Comparison of ENCODE assay signal across 18 cellular contexts in the genomic region with DNA sequence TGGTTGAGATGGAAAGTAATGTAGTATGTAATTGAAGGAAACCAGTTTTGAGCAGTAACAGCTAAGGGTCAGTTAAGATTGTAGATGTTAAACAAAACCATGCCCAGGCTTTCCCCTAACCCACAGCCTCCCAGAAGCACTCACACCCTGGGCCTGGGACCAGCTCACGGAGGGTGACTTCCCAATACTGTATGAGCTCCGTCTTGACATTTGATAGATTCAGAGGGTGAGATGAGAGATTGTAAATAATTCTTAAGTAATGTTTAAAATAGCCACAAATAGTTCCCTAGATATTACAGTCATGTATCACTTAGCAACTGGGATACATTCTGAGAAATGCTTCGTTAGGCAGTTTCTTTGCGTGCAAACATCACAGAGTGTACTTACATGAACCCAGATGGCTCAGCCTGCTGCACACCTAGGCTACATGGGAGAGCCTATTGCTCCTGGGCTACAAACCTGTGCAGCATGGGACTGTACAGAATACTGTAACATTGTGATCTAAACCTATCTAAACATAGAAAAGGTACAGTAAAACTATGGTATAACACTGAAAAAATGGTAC.
DNase-seq lines count a peak whose midpoint lies in the region; ATAC-seq, FAIRE-seq and TF ChIP-seq lines count a peak whose summit lies in the region.
"Had no signal": no experiment of that assay in that cellular context is flagged by ENCODE, and none has a peak within 500 bp of the region (broad histone marks: within the 10 kb centered on the region; RNA-seq: fewer than 3 reads in every experiment).

No MANE protein-coding gene starts in this region.

- H3K27me3 ChIP-seq in bronchial epithelial cell (ENCODE audit: control insufficient read depth, insufficient read depth, low read length) (no peaks in the 10 kb centered on the region), parathyroid adenoma (ENCODE audit: control insufficient read depth, insufficient read depth, low read length) (no peaks in the 10 kb centered on the region)
- H3K27me3 ChIP-seq: BLaER1 treated with 17β-estradiol and CSF1 and Interleukin-3, amounts not matched to agents 10 nM and 100 nM had no signal

- H3K4me3 ChIP-seq in bronchial epithelial cell (ENCODE audit: low read depth, low read length) (no peak overlapping the region), parathyroid adenoma (ENCODE audit: low read depth, low read length) (no peak overlapping the region)
- H3K4me3 ChIP-seq: BLaER1 treated with 17β-estradiol and CSF1 and Interleukin-3, amounts not matched to agents 10 nM and 100 nM; GM12878; GM23338; HAP-1 had no signal

- H3K4me1 ChIP-seq in parathyroid adenoma, result no peaks in the 10 kb centered on the region
- H3K4me1 ChIP-seq: HAP-1 had no signal

- H3K79me2 ChIP-seq in parathyroid adenoma, result no peaks in the 10 kb centered on the region

- DNase-seq in DMS 273 (lab: John Stamatoyannopoulos, UW; ENCODE audit: unreplicated experiment), result peak; percentile 12
- no peak for DNase-seq in DMS 273 treated with DMSO at 0.1 percent for 48 hours (lab: John Stamatoyannopoulos, UW)
- DNase-seq in bronchial epithelial cell (ENCODE audit: low read depth), result no peak
- DNase-seq in activated CD4-positive, alpha-beta T cell treated with anti-CD3 and anti-CD28 coated beads for 4 hours, result no peak
- DNase-seq in UCSD-AML1 (lab: John Stamatoyannopoulos, UW; ENCODE audit: unreplicated experiment), result no peak
- DNase-seq in putamen (ENCODE audit: low spot score), result no peak
- DNase-seq: CD4-positive, CD25-positive, alpha-beta regulatory T cell; DMS79 had no signal

- peak; percentile 52 for FAIRE-seq in bronchial epithelial cell (lab: Jason Lieb, UNC)
- FAIRE-seq: GM12878, GM18507, HepG2, HTR-8/SVneo had no signal

- H3K27ac ChIP-seq in parathyroid adenoma, result peak overlapping the region; percentile 42
- H3K27ac ChIP-seq: 22Rv1; BLaER1 treated with 17β-estradiol and CSF1 and Interleukin-3, amounts not matched to agents 10 nM and 100 nM had no signal

- H3K4me2 ChIP-seq in parathyroid adenoma (ENCODE audit: low read length), result no peak overlapping the region
- H3K4me2 ChIP-seq: BLaER1 treated with 17β-estradiol and CSF1 and Interleukin-3, amounts not matched to agents 10 nM and 100 nM; GM23338 had no signal

- no peaks in the 10 kb centered on the region for H3K9me3 ChIP-seq in parathyroid adenoma (ENCODE audit: control insufficient read depth, low read length)
- H3K9me3 ChIP-seq: BLaER1 treated with 17β-estradiol and CSF1 and Interleukin-3, amounts not matched to agents 10 nM and 100 nM; HAP-1 had no signal

- ATAC-seq in GM19455 (IDR thresholded peaks at IDR 0.05; ENCODE audit: unreplicated experiment), result no peak
- ATAC-seq: GM12878, HepG2 had no signal

- H3K9ac ChIP-seq in parathyroid adenoma, result no peak overlapping the region
- H3K9ac ChIP-seq: BLaER1 treated with 17β-estradiol and CSF1 and Interleukin-3, amounts not matched to agents 10 nM and 100 nM had no signal

- TF ChIP-seq CTCF in bronchial epithelial cell (IDR thresholded peaks at IDR 0.05; ENCODE audit: insufficient read depth, low read length, severe bottlenecking) (no peak), parathyroid adenoma (IDR thresholded peaks at IDR 0.05) (no peak)

- H2AFZ ChIP-seq in parathyroid adenoma, result no peak overlapping the region
- H2AFZ ChIP-seq: GM23338 had no signal

- H3K36me3 ChIP-seq in bronchial epithelial cell (ENCODE audit: control insufficient read depth, insufficient read depth, low read length) (no peaks in the 10 kb centered on the region), parathyroid adenoma (ENCODE audit: control insufficient read depth, insufficient read depth, low read length) (no peaks in the 10 kb centered on the region)
- H3K36me3 ChIP-seq: BLaER1 treated with 17β-estradiol and CSF1 and Interleukin-3, amounts not matched to agents 10 nM and 100 nM; HAP-1 had no signal
